In genomic region chrX:154750301-154751120, GRCh38 we compare ENCODE assay signal across 8 cellular contexts. TPM values are rescaled to one million over a fixed set of nuclear protein-coding genes. Genes with fewer than 3 reads are reported as not detected.
DNase-seq lines count a peak whose midpoint lies in the region; ATAC-seq and TF ChIP-seq lines count a peak whose summit lies in the region.

Gene GAB3 (minus strand): TSS chrX:154751077. CDS start chrX:154751025, 52 bp downstream.

- peak within 1 kb of the TSS; percentile 72 for H3K4me3 Mint-ChIP-seq in activated CD4-positive, alpha-beta T cell treated with anti-CD3 and anti-CD28 coated beads, Interleukin-2, amount 10 ng/mL, durations not matched to agents 7 days and 5 days
- H3K4me3 Mint-ChIP-seq in endodermal cell: peak within 1 kb of the TSS; percentile 40

- no peaks in the 10 kb centered on the region for H3K36me3 ChIP-seq in endodermal cell (ENCODE audit: control insufficient read depth, insufficient read depth, low read length)
- H3K36me3 ChIP-seq in mucosa of descending colon (ENCODE audit: low read depth): no peaks in the 10 kb centered on the region
- no peaks in the 10 kb centered on the region for H3K36me3 ChIP-seq in urinary bladder (ENCODE audit: insufficient read depth)

- POLR2A ChIA-PET in activated CD4-positive, alpha-beta T cell treated with anti-CD3 and anti-CD28 coated beads, Interleukin-2, amount 10 ng/mL, durations not matched to agents 7 days and 5 days (lab: Charles Lee): interaction anchor here (0.6 kb wide), 1 partner anchor 92 kb away, joined by 7 read pairs; no protein-coding TSS in a partner anchor

- WGBS in endodermal cell (ENCODE audit: insufficient coverage in 1 of 2, insufficient read length in 1 of 2), 2 experiments: 4 to 18% methylated on average over 4 to 69 of the region's 81 CpGs
- under 1% methylated on average over 79 of the region's 81 CpGs for WGBS in urinary bladder

- H3K27ac ChIP-seq in endodermal cell (ENCODE audit: low read depth, low read length): no peak within 1 kb of the TSS
- H3K27ac ChIP-seq in urinary bladder (ENCODE audit: low read depth): peak within 1 kb of the TSS; percentile 67

- CTCF ChIA-PET in activated CD4-positive, alpha-beta T cell treated with anti-CD3 and anti-CD28 coated beads, Interleukin-2, amount 10 ng/mL, durations not matched to agents 7 days and 5 days (lab: Charles Lee): interaction anchor here (0.6 to 3.0 kb wide), 6 partner anchors 10 to 37 kb away, joined by 3 to 14 read pairs (median 3); no protein-coding TSS in a partner anchor

- H3K9me3 Mint-ChIP-seq in activated CD4-positive, alpha-beta T cell treated with anti-CD3 and anti-CD28 coated beads, Interleukin-2, amount 10 ng/mL, durations not matched to agents 7 days and 5 days: no peaks in the 10 kb centered on the region
- H3K9me3 Mint-ChIP-seq in endodermal cell: peaks cover 49% of the 10 kb centered on the region

- no peak within 1 kb of the TSS for H3K9ac ChIP-seq in endodermal cell (ENCODE audit: extremely low read depth, low read length, poor library complexity, severe bottlenecking)

- H3K9me3 ChIP-seq in endodermal cell (ENCODE audit: control insufficient read depth, low read length) (no peaks in the 10 kb centered on the region), mucosa of descending colon (no peaks in the 10 kb centered on the region)

- peaks cover 2% of the 10 kb centered on the region for H3K27me3 Mint-ChIP-seq in activated CD4-positive, alpha-beta T cell treated with anti-CD3 and anti-CD28 coated beads, Interleukin-2, amount 10 ng/mL, durations not matched to agents 7 days and 5 days
- H3K27me3 Mint-ChIP-seq in endodermal cell (ENCODE audit: insufficient read depth): peaks cover 56% of the 10 kb centered on the region

- peaks cover 25% of the 10 kb centered on the region for H3K4me1 Mint-ChIP-seq in activated CD4-positive, alpha-beta T cell treated with anti-CD3 and anti-CD28 coated beads, Interleukin-2, amount 10 ng/mL, durations not matched to agents 7 days and 5 days
- no peaks in the 10 kb centered on the region for H3K4me1 Mint-ChIP-seq in endodermal cell

- intact Hi-C loops in mucosa of descending colon (cut with DNase I, micrococcal nuclease): no loop called here

- peaks cover 47% of the 10 kb centered on the region for H3K27me3 ChIP-seq in endodermal cell (ENCODE audit: control insufficient read depth, insufficient read depth, low read length, poor library complexity, severe bottlenecking)

- H3K4me1 ChIP-seq in endodermal cell (ENCODE audit: control insufficient read depth, insufficient read depth, low read length) (no peaks in the 10 kb centered on the region), mucosa of descending colon (ENCODE audit: low read depth) (no peaks in the 10 kb centered on the region), urinary bladder (ENCODE audit: insufficient read depth) (no peaks in the 10 kb centered on the region)

- H3K27ac Mint-ChIP-seq in activated CD4-positive, alpha-beta T cell treated with anti-CD3 and anti-CD28 coated beads, Interleukin-2, amount 10 ng/mL, durations not matched to agents 7 days and 5 days: peak within 1 kb of the TSS; percentile 68
- no peak within 1 kb of the TSS for H3K27ac Mint-ChIP-seq in endodermal cell

- peaks cover 3% of the 10 kb centered on the region for H3K36me3 Mint-ChIP-seq in activated CD4-positive, alpha-beta T cell treated with anti-CD3 and anti-CD28 coated beads, Interleukin-2, amount 10 ng/mL, durations not matched to agents 7 days and 5 days (ENCODE audit: low read depth)
- no peaks in the 10 kb centered on the region for H3K36me3 Mint-ChIP-seq in endodermal cell (ENCODE audit: low read depth)

- TF ChIP-seq CTCF in endodermal cell (conservative IDR thresholded peaks at IDR 0.05): no peak
- TF ChIP-seq CTCF in mucosa of descending colon (IDR thresholded peaks at IDR 0.05): no peak

- DNase-seq in COR-L47 (lab: John Stamatoyannopoulos, UW) (peak; percentile 8), LHCN-M2 (ENCODE audit: low read depth) (no peak), endodermal cell (peak; percentile 71), mucosa of descending colon (peak; percentile 22 to 70 (median 58))
- peak; percentile 36 for DNase-seq in activated CD4-positive, alpha-beta T cell treated with anti-CD3 and anti-CD28 coated beads, Interleukin-2, amount 10 ng/mL, durations not matched to agents 7 days and 5 days

- ATAC-seq in GM21367 (IDR thresholded peaks at IDR 0.05; ENCODE audit: unreplicated experiment): peak; percentile 56
- ATAC-seq in mucosa of descending colon: peak; percentile 81
- ATAC-seq in HG03565 (IDR thresholded peaks at IDR 0.05; ENCODE audit: unreplicated experiment): no peak

- H3K4me3 ChIP-seq in endodermal cell (ENCODE audit: low read length) (peak within 1 kb of the TSS; percentile 40), mucosa of descending colon (no peak within 1 kb of the TSS), urinary bladder (ENCODE audit: low read depth, low read length) (peak within 1 kb of the TSS; percentile 59)

RNA-seq across cellular contexts. Expression of gene GAB3, which starts in this region (rescaled TPM):
- 2.4 and 12.5 TPM in 2 replicates for total RNA-seq in LHCN-M2 (2014; rRNA removed)
- polyA plus RNA-seq in LHCN-M2 (2012): 1.9 TPM
- 1 to 10 TPM; 4.5 to 5.5 TPM for total RNA-seq in activated CD4-positive, alpha-beta T cell treated with anti-CD3 and anti-CD28 coated beads, Interleukin-2, amount 10 ng/mL, durations not matched to agents 7 days and 5 days
- total RNA-seq in endodermal cell: under 1 TPM; 0.13 to 0.55 TPM
- 0.07 TPM for polyA plus RNA-seq in endodermal cell (2013, experiment 1 of 2)
- polyA plus RNA-seq in endodermal cell (2013, experiment 2 of 2): not detected
- 1 to 10 TPM; 1.3 to 3.4 (median 2.5) TPM for total RNA-seq in mucosa of descending colon
- 8.0 TPM for total RNA-seq in urinary bladder
- 2.2 TPM for polyA plus RNA-seq in urinary bladder

Comparison
In these comparisons a context has a peak if more than half of its experiments do, and no peak if none do; other contexts are left out.
1. Peak in DNase-seq and H3K4me3 ChIP-seq in endodermal cell; RNA of the gene not detected or under 1 TPM.